ENCODE assay signal across 3 cellular contexts in genomic region chr6:128711149-128711548, GRCh38.
"Had no signal": no experiment of that assay in that cellular context is flagged by ENCODE, and none has a peak within 500 bp of the region (broad histone marks: within the 10 kb centered on the region; RNA-seq: fewer than 3 reads in every experiment).

No MANE protein-coding gene starts in this region.

- ATAC-seq: GM12878 had no signal

- H3K4me3 ChIP-seq: GM12878 had no signal

- DNase-seq: GDM1, GF-D8 had no signal
